27 cellular contexts compared by ENCODE assay signal in genomic region chr6:149252626-149253025, GRCh38.
"Had no signal": no experiment of that assay in that cellular context is flagged by ENCODE, and none has a peak within 500 bp of the region (broad histone marks: within the 10 kb centered on the region; RNA-seq: fewer than 3 reads in every experiment).

No MANE protein-coding gene starts in this region.

- H3K4me3 ChIP-seq: breast epithelium, mucosa of descending colon, ovary, prostate gland, sigmoid colon, stomach, thyroid gland, upper lobe of left lung had no signal

- H3K36me3 Mint-ChIP-seq: activated CD4-positive, alpha-beta memory T cell treated with anti-CD3 and anti-CD28 coated beads for 36 hours; activated naive CD4-positive, alpha-beta T cell treated with anti-CD3 and anti-CD28 coated beads, Interleukin-2, amount 50 U/mL, for 72 hours; natural killer cell treated with Interleukin-12 subunit alpha and Interleukin-12 subunit beta and Interleukin-15 and Interleukin-18, amount 100 ng/mL, for 72 hours had no signal

- H3K27me3 ChIP-seq: breast epithelium, ovary, sigmoid colon, stomach, thyroid gland, upper lobe of left lung had no signal

- H3K27ac Mint-ChIP-seq: activated CD4-positive, alpha-beta memory T cell treated with anti-CD3 and anti-CD28 coated beads for 36 hours; activated naive CD4-positive, alpha-beta T cell treated with anti-CD3 and anti-CD28 coated beads, Interleukin-2, amount 50 U/mL, for 72 hours; natural killer cell treated with Interleukin-12 subunit alpha and Interleukin-12 subunit beta and Interleukin-15 and Interleukin-18, amount 100 ng/mL, for 72 hours; stimulated activated naive B cell treated with anti-CD40 and anti-IgM and Interleukin-4, amounts not matched to agents 10 μg/mL and 1 μg/mL and 100 μg/mL, for 72 hours; T-helper 2 cell treated with Interferon-gamma antibody and Interleukin-4, amounts not matched to agents 5 μg/mL and 100 μg/mL, for 36 hours had no signal

- H3K27me3 Mint-ChIP-seq: activated CD4-positive, alpha-beta memory T cell treated with anti-CD3 and anti-CD28 coated beads for 36 hours; stimulated activated naive B cell treated with anti-CD40 and anti-IgM and Interleukin-4, amounts not matched to agents 10 μg/mL and 1 μg/mL and 100 μg/mL, for 72 hours had no signal

- DNase-seq: activated CD4-positive, alpha-beta memory T cell treated with anti-CD3 and anti-CD28 coated beads for 36 hours; activated CD4-positive, alpha-beta T cell treated with anti-CD3 and anti-CD28 coated beads for 4 hours; activated CD8-positive, alpha-beta memory T cell treated with anti-CD3 and anti-CD28 coated beads, Interleukin-2, amount 50 U/mL, for 4 hours; activated gamma-delta T cell; activated T-cell treated with anti-CD3 and anti-CD28 coated beads, Interleukin-2, amount 50 U/mL, for 1 hour; central memory CD4-positive, alpha-beta T cell; foreskin fibroblast; head of caudate nucleus; hippocampal formation; left cardiac atrium; left ventricle myocardium superior; mucosa of descending colon; ovary; retina; sigmoid colon; small intestine; stimulated activated CD4-positive, alpha-beta T cell treated with anti-CD3 and anti-CD28 coated beads, Interleukin-2, amount 100 ng/mL, for 24 hours; stimulated activated naive B cell treated with anti-CD40 and anti-IgM and Interleukin-4, amounts not matched to agents 10 μg/mL and 1 μg/mL and 100 μg/mL, for 72 hours; stomach; upper lobe of left lung had no signal

- H3K27ac ChIP-seq: breast epithelium, ovary, prostate gland, sigmoid colon, stomach, thyroid gland, upper lobe of left lung, VCaP had no signal

- H3K36me3 ChIP-seq: breast epithelium, ovary, prostate gland, sigmoid colon, stomach, thyroid gland, upper lobe of left lung had no signal

- H3K4me3 Mint-ChIP-seq: activated CD4-positive, alpha-beta memory T cell treated with anti-CD3 and anti-CD28 coated beads for 36 hours; natural killer cell treated with Interleukin-12 subunit alpha and Interleukin-12 subunit beta and Interleukin-15 and Interleukin-18, amount 100 ng/mL, for 72 hours; stimulated activated naive B cell treated with anti-CD40 and anti-IgM and Interleukin-4, amounts not matched to agents 10 μg/mL and 1 μg/mL and 100 μg/mL, for 72 hours; T-helper 2 cell treated with Interferon-gamma antibody and Interleukin-4, amounts not matched to agents 5 μg/mL and 100 μg/mL, for 36 hours had no signal

- H3K9me3 Mint-ChIP-seq: activated CD4-positive, alpha-beta memory T cell treated with anti-CD3 and anti-CD28 coated beads for 36 hours had no signal

- H3K4me1 ChIP-seq: breast epithelium, prostate gland, sigmoid colon, thyroid gland, upper lobe of left lung had no signal

- H3K9me3 ChIP-seq: breast epithelium, mucosa of descending colon, ovary, prostate gland, sigmoid colon, stomach, thyroid gland, upper lobe of left lung had no signal
